Comparison of ENCODE assay signal across 8 cellular contexts in the genomic region with DNA sequence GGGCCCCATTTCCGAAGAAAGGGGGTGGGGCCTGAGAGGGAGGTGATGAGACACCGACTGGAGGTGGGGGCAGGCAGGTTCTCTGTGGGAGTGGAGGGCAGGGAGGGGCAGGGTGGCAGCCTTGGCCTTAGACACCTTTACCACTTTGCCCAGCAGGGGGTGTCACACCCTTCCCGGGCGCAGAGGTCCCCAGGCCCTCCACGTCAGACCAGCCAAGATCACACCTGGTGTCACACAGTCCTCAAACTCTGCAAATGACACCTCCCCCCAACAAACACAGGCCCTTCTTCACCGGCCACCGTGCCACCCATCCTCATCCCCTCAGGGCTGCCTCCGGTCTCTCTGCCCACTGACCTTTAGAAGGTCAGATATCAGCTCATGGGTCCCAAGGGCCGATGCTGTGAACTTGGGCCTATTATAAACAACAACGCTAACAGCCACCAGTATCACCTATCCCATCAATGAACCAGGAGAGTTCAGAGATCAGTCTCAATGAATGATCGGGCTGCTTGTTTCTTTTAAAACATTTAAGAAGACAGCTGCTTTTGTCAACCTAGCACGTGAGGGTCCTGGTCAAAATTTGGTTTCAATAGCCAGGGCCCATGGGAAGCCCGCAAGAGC.
DNase-seq lines count a peak whose midpoint lies in the region; ATAC-seq and TF ChIP-seq lines count a peak whose summit lies in the region.

No MANE protein-coding gene starts in this region.

- H3K4me1 Mint-ChIP-seq in activated CD4-positive, alpha-beta T cell treated with anti-CD3 and anti-CD28 coated beads, Interleukin-2, amount 10 ng/mL, durations not matched to agents 7 days and 5 days, result peaks cover 25% of the 10 kb centered on the region
- peaks cover 1% of the 10 kb centered on the region for H3K4me1 Mint-ChIP-seq in endodermal cell

- intact Hi-C loops in posterior cingulate gyrus (cut with DNase I), result loop anchor here (5.0 to 10.0 kb wide), 2 partner anchors 175 to 868 kb away; partner anchors contain the start of gene CLSTN1

- peak overlapping the region; percentile 86 for H3K4me3 Mint-ChIP-seq in activated CD4-positive, alpha-beta T cell treated with anti-CD3 and anti-CD28 coated beads, Interleukin-2, amount 10 ng/mL, durations not matched to agents 7 days and 5 days
- H3K4me3 Mint-ChIP-seq in endodermal cell, result peak overlapping the region; percentile 57

- no peaks in the 10 kb centered on the region for H3K9me3 Mint-ChIP-seq in activated CD4-positive, alpha-beta T cell treated with anti-CD3 and anti-CD28 coated beads, Interleukin-2, amount 10 ng/mL, durations not matched to agents 7 days and 5 days
- no peaks in the 10 kb centered on the region for H3K9me3 Mint-ChIP-seq in endodermal cell

- peaks cover 21% of the 10 kb centered on the region for H3K27me3 ChIP-seq in endodermal cell (ENCODE audit: control insufficient read depth, insufficient read depth, low read length, poor library complexity, severe bottlenecking)

- peaks cover 12% of the 10 kb centered on the region for H3K27me3 Mint-ChIP-seq in activated CD4-positive, alpha-beta T cell treated with anti-CD3 and anti-CD28 coated beads, Interleukin-2, amount 10 ng/mL, durations not matched to agents 7 days and 5 days
- H3K27me3 Mint-ChIP-seq in endodermal cell (ENCODE audit: insufficient read depth), result peaks cover 14% of the 10 kb centered on the region

- no peaks in the 10 kb centered on the region for H3K36me3 ChIP-seq in endodermal cell (ENCODE audit: control insufficient read depth, insufficient read depth, low read length)

- ATAC-seq in GM21526 (IDR thresholded peaks at IDR 0.05; ENCODE audit: low FRiP score, unreplicated experiment) (no peak), GM21619 (IDR thresholded peaks at IDR 0.05; ENCODE audit: unreplicated experiment) (no peak)

- WGBS in endodermal cell (ENCODE audit: insufficient coverage in 1 of 2, insufficient read length in 1 of 2), 2 experiments, result 88 to 90% methylated on average over 8 to 13 of the region's 13 CpGs

- H3K27ac Mint-ChIP-seq in activated CD4-positive, alpha-beta T cell treated with anti-CD3 and anti-CD28 coated beads, Interleukin-2, amount 10 ng/mL, durations not matched to agents 7 days and 5 days, result peak overlapping the region; percentile 93
- H3K27ac Mint-ChIP-seq in endodermal cell, result no peak overlapping the region

- CTCF ChIA-PET in activated CD4-positive, alpha-beta T cell treated with anti-CD3 and anti-CD28 coated beads, Interleukin-2, amount 10 ng/mL, durations not matched to agents 7 days and 5 days (lab: Charles Lee), result interaction anchor here (0.7 to 1.2 kb wide), 2 partner anchors 15 to 198 kb away, joined by 3 read pairs; no protein-coding TSS in a partner anchor

- H3K9me3 ChIP-seq in endodermal cell (ENCODE audit: control insufficient read depth, low read length), result no peaks in the 10 kb centered on the region

- H3K9ac ChIP-seq in endodermal cell (ENCODE audit: extremely low read depth, low read length, poor library complexity, severe bottlenecking), result no peak overlapping the region

- POLR2A ChIA-PET in activated CD4-positive, alpha-beta T cell treated with anti-CD3 and anti-CD28 coated beads, Interleukin-2, amount 10 ng/mL, durations not matched to agents 7 days and 5 days (lab: Charles Lee), result interaction anchor here (0.6 kb wide), 1 partner anchor 273 kb away, joined by 4 read pairs; no protein-coding TSS in a partner anchor

- no peaks in the 10 kb centered on the region for H3K4me1 ChIP-seq in endodermal cell (ENCODE audit: control insufficient read depth, insufficient read depth, low read length)

- H3K27ac ChIP-seq in endodermal cell (ENCODE audit: low read depth, low read length), result no peak overlapping the region

- TF ChIP-seq CTCF in LNCaP clone FGC (IDR thresholded peaks at IDR 0.05; ENCODE audit: control insufficient read depth, extremely low read depth, insufficient read depth) (peak; percentile 47), endodermal cell (conservative IDR thresholded peaks at IDR 0.05) (peak; percentile 56), retinal pigment epithelial cell (conservative IDR thresholded peaks at IDR 0.05; ENCODE audit: low read depth, low read length) (peak; percentile 60)

- DNase-seq in DMS53 treated with DMSO at 0.1 percent for 48 hours (lab: John Stamatoyannopoulos, UW; ENCODE audit: unreplicated experiment) (peak; percentile 15), LNCaP clone FGC (ENCODE audit: low read depth) (no peak), endodermal cell (no peak), retinal pigment epithelial cell (ENCODE audit: low read depth) (no peak), posterior cingulate gyrus (no peak)
- DNase-seq in activated CD4-positive, alpha-beta T cell treated with anti-CD3 and anti-CD28 coated beads, Interleukin-2, amount 10 ng/mL, durations not matched to agents 7 days and 5 days, result peak; percentile 73

- no peaks in the 10 kb centered on the region for H3K36me3 Mint-ChIP-seq in activated CD4-positive, alpha-beta T cell treated with anti-CD3 and anti-CD28 coated beads, Interleukin-2, amount 10 ng/mL, durations not matched to agents 7 days and 5 days (ENCODE audit: low read depth)
- no peaks in the 10 kb centered on the region for H3K36me3 Mint-ChIP-seq in endodermal cell (ENCODE audit: low read depth)

- H3K4me3 ChIP-seq in LNCaP clone FGC (ENCODE audit: low read depth, low read length), result peak overlapping the region; percentile 51
- H3K4me3 ChIP-seq in endodermal cell (ENCODE audit: low read length), result no peak overlapping the region
- no peak overlapping the region for H3K4me3 ChIP-seq in retinal pigment epithelial cell (ENCODE audit: low read length)

Comparison
In these comparisons a context has a peak if more than half of its experiments do, and no peak if none do; other contexts are left out.
1. DNase-seq: peak in DMS53 treated with DMSO at 0.1 percent for 48 hours (single experiment) and activated CD4-positive, alpha-beta T cell treated with anti-CD3 and anti-CD28 coated beads, Interleukin-2, amount 10 ng/mL, durations not matched to agents 7 days and 5 days (single experiment); none in LNCaP clone FGC (single experiment), endodermal cell (single experiment), retinal pigment epithelial cell (single experiment) and posterior cingulate gyrus (0 of 10).
2. Peak in every context shown above with its lines, with median percentiles within 50 percentile points of each other: CTCF ChIP-seq.